27 cellular contexts compared by ENCODE assay signal in the genomic region with DNA sequence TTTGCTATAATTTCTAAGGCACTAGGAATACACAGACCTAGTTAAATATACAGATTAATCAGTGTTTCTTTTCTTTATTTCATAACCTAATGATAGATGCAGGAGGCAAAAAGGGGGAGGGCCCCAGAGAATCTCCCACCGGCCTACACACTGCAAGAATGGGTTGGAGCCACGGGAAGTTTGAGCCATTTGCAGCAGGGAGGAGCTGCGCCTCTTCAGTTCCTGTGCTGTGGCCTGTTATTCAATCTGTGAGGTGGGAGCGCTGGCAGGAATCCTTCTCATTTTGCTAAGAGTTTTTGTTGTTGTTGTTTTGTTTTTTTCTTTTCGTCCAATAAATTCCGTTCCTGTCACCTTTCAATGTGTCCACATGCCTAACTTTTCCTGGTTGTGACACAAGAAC.
DNase-seq lines count a peak whose midpoint lies in the region; ATAC-seq, FAIRE-seq and TF ChIP-seq lines count a peak whose summit lies in the region.
"Had no signal": no experiment of that assay in that cellular context is flagged by ENCODE, and none has a peak within 500 bp of the region (broad histone marks: within the 10 kb centered on the region; RNA-seq: fewer than 3 reads in every experiment).

No MANE protein-coding gene starts in this region.

- POLR2A ChIA-PET in H1 (lab: Charles Lee; ENCODE audit: partially characterized antibody), result no interaction called here

- no peak for TF ChIP-seq CTCF in H9 (conservative IDR thresholded peaks at IDR 0.05)
- no peak for TF ChIP-seq CTCF in H1 (IDR thresholded peaks at IDR 0.05; ENCODE audit: control extremely low read depth in 1 of 3, insufficient read depth in 1 of 3, low read depth in 1 of 3, low read length in 3 of 3)
- no peak for TF ChIP-seq CTCF in nephron progenitor cell (IDR thresholded peaks at IDR 0.05)
- no peak for TF ChIP-seq CTCF in spleen (IDR thresholded peaks at IDR 0.05 in 8 of 11, conservative IDR thresholded peaks at IDR 0.05 in 3 of 11)

- H3K36me3 Mint-ChIP-seq in H9 (ENCODE audit: insufficient read depth in 1 of 3, low read depth in 3 of 3), result no peaks in the 10 kb centered on the region
- H3K36me3 Mint-ChIP-seq in nephron progenitor cell (ENCODE audit: low read depth), result no peaks in the 10 kb centered on the region

- no peak for FAIRE-seq in H1 (lab: Jason Lieb, UNC)
- FAIRE-seq: A204.1, D721Med, G401.6, RCC 7860 had no signal

- intact Hi-C loops in spleen (cut with DNase I; ENCODE audit: low total_unique reads), result no loop called here

- H3K4me1 ChIP-seq in H9 (ENCODE audit: insufficient read depth, low read length) (no peaks in the 10 kb centered on the region), H1 (replicated peaks in 1 of 4; ENCODE audit: control insufficient read depth in 3 of 4, insufficient read depth in 4 of 4, low read length in 3 of 4) (peaks cover 0 to 4% (median 0%) of the 10 kb centered on the region in 4 experiments; a peak in 1 of 7 replicates), spleen (no peaks in the 10 kb centered on the region)
- H3K4me1 ChIP-seq: BLaER1 treated with 17β-estradiol and CSF1 and Interleukin-3, amounts not matched to agents 10 nM and 100 nM had no signal

- no peak overlapping the region for H3T11ph ChIP-seq in H9 (ENCODE audit: low read length)

- H4K20me1 ChIP-seq in H9 (ENCODE audit: control insufficient read depth, insufficient read depth, insufficient read length) (no peaks in the 10 kb centered on the region), H1 (replicated peaks in 1 of 2; ENCODE audit: control insufficient read depth in 1 of 2, insufficient read depth in 2 of 2, low read length in 2 of 2) (no peaks in the 10 kb centered on the region)
- H4K20me1 ChIP-seq: BLaER1 treated with 17β-estradiol and CSF1 and Interleukin-3, amounts not matched to agents 10 nM and 100 nM had no signal

- H3K4me2 ChIP-seq in H9 (ENCODE audit: insufficient read depth, insufficient read length, low read length) (no peak overlapping the region), H1 (ENCODE audit: insufficient read depth in 1 of 2, low read depth in 2 of 2, low read length in 2 of 2) (no peak overlapping the region)
- H3K4me2 ChIP-seq: BLaER1 treated with 17β-estradiol and CSF1 and Interleukin-3, amounts not matched to agents 10 nM and 100 nM had no signal

- TF ChIP-seq RAD21 in H1 (IDR thresholded peaks at IDR 0.05 in 1 of 2, conservative IDR thresholded peaks at IDR 0.05 in 1 of 2; ENCODE audit: low read depth in 2 of 2, low read length in 2 of 2), result no peak

- H4K8ac ChIP-seq in H9 (replicated peaks; ENCODE audit: insufficient read length, low read depth, low read length) (no peak overlapping the region), H1 (ENCODE audit: extremely low read depth, insufficient read depth, low read length) (no peak overlapping the region)

- no peak overlapping the region for H3K23ac ChIP-seq in H9 (ENCODE audit: insufficient read length, low read depth, low read length)
- no peak overlapping the region for H3K23ac ChIP-seq in H1 (ENCODE audit: insufficient read length)

- WGBS in H9 (ENCODE audit: extremely low coverage, insufficient read length, low lambda C conversion rate), result no CpG with 5 or more reads among the region's 6 CpGs
- WGBS in H1 (ENCODE audit: extremely low coverage in 1 of 2, insufficient coverage in 1 of 2, insufficient read length in 1 of 2, insufficient replicate concordance in 2 of 2, low coverage in 1 of 2, low lambda C conversion rate in 2 of 2, missing lambda C conversion rate in 1 of 2), 2 experiments, result 77% methylated on average over 6 of the region's 6 CpGs; no CpG with 5 or more reads in 1 of the 2 experiments
- WGBS in spleen, 5 donors, result 64 to 77% (median 74%) methylated on average over 6 of the region's 6 CpGs

- H3K9ac ChIP-seq in H9 (ENCODE audit: extremely low read depth, insufficient read length, low read length), result no peak overlapping the region
- no peak overlapping the region for H3K9ac ChIP-seq in H1 (replicated peaks in 1 of 4; ENCODE audit: extremely low read depth in 1 of 4, low read depth in 3 of 4, low read length in 3 of 4)
- H3K9ac ChIP-seq: BLaER1 treated with 17β-estradiol and CSF1 and Interleukin-3, amounts not matched to agents 10 nM and 100 nM had no signal

- no peaks in the 10 kb centered on the region for H3K36me3 ChIP-seq in H1 (ENCODE audit: control insufficient read depth in 2 of 4, insufficient read depth in 4 of 4, low read length in 3 of 4)
- H3K36me3 ChIP-seq in spleen, result no peaks in the 10 kb centered on the region
- H3K36me3 ChIP-seq: BLaER1 treated with 17β-estradiol and CSF1 and Interleukin-3, amounts not matched to agents 10 nM and 100 nM had no signal

- TF ChIP-seq EP300 in H1 (IDR thresholded peaks at IDR 0.05; ENCODE audit: borderline replicate concordance in 1 of 2, low read depth in 2 of 2, low read length in 2 of 2), result no peak

- H2BK120ac ChIP-seq in H9 (ENCODE audit: low read depth, low read length, poor library complexity, severe bottlenecking), result no peak overlapping the region
- no peak overlapping the region for H2BK120ac ChIP-seq in H1 (replicated peaks; ENCODE audit: low read depth, low read length)

- peak overlapping the region in 1 of 3 experiments; percentile 94; a peak in 2 of 7 replicates for H3K27ac Mint-ChIP-seq in H9
- H3K27ac Mint-ChIP-seq in nephron progenitor cell, result no peak overlapping the region
- H3K27ac Mint-ChIP-seq in stimulated activated naive CD8-positive, alpha-beta T cell treated with anti-CD3 and anti-CD28 coated beads, Interleukin-15, amount 100 ng/mL, for 72 hours, result no peak overlapping the region
- H3K27ac Mint-ChIP-seq: CD4-positive, alpha-beta T cell had no signal

- DNase-seq in H9, result no peak
- DNase-seq in H1 (ENCODE audit: low read depth in 1 of 2, low spot score in 2 of 2), result no peak
- peak; percentile 15 for DNase-seq in nephron progenitor cell
- DNase-seq in spleen, result peak; percentile 21
- DNase-seq in stimulated activated naive CD8-positive, alpha-beta T cell treated with anti-CD3 and anti-CD28 coated beads, Interleukin-15, amount 100 ng/mL, for 72 hours, result no peak
- DNase-seq in A172 (ENCODE audit: low spot score), result no peak
- no peak for DNase-seq in NCI-H748 treated with DMSO at 0.1 percent for 48 hours (lab: John Stamatoyannopoulos, UW)
- DNase-seq in NCI-H69 (lab: John Stamatoyannopoulos, UW), result no peak
- DNase-seq: CD4-positive, alpha-beta T cell; GOT3; Karpas-422; NCI-H1092 treated with DMSO at 0.1 percent for 48 hours; NCI-H1436; NCI-H187; NCI-H2081 treated with DMSO at 0.1 percent for 48 hours; NCI-H2171 treated with DMSO at 0.1 percent for 48 hours; NCI-H345; NCI-H510A treated with DMSO at 0.1 percent for 48 hours; NCI-H774; SIG-M5 had no signal

- H3K79me1 ChIP-seq in H9 (ENCODE audit: insufficient read depth, low read depth, low read length, poor library complexity, severe bottlenecking) (no peaks in the 10 kb centered on the region), H1 (ENCODE audit: low read depth, low read length) (no peaks in the 10 kb centered on the region)

- H3K27ac ChIP-seq in H9 (ENCODE audit: insufficient read length, low read depth, low read length), result no peak overlapping the region
- no peak overlapping the region for H3K27ac ChIP-seq in H1 (ENCODE audit: low read depth, low read length)
- no peak overlapping the region for H3K27ac ChIP-seq in spleen
- H3K27ac ChIP-seq: BLaER1 treated with 17β-estradiol and CSF1 and Interleukin-3, amounts not matched to agents 10 nM and 100 nM; SK-N-MC had no signal

- H3K56ac ChIP-seq in H9 (ENCODE audit: insufficient read length, low read depth, low read length), result no peak overlapping the region
- H3K56ac ChIP-seq in H1 (replicated peaks; ENCODE audit: insufficient read length, low read depth, low read length), result no peak overlapping the region

- H3K4ac ChIP-seq in H9 (ENCODE audit: low read depth, low read length), result no peak overlapping the region
- H3K4ac ChIP-seq in H1 (replicated peaks; ENCODE audit: insufficient read length, low read depth, low read length), result no peak overlapping the region

- no peak overlapping the region for H2BK5ac ChIP-seq in H9 (ENCODE audit: insufficient read length, low read length)
- H2BK5ac ChIP-seq in H1 (ENCODE audit: low read depth, low read length), result no peak overlapping the region

- H4K5ac ChIP-seq in H9 (ENCODE audit: insufficient read length, low read depth, low read length), result no peak overlapping the region
- H4K5ac ChIP-seq in H1 (ENCODE audit: insufficient read length, low read depth, low read length), result no peak overlapping the region

- H4K91ac ChIP-seq in H9 (ENCODE audit: insufficient read length, low read depth, low read length), result no peak overlapping the region
- H4K91ac ChIP-seq in H1 (replicated peaks; ENCODE audit: insufficient read length, low read length), result no peak overlapping the region

- no peaks in the 10 kb centered on the region for H3K9me3 ChIP-seq in H9 (ENCODE audit: control insufficient read depth, low read depth, low read length)
- no peaks in the 10 kb centered on the region for H3K9me3 ChIP-seq in H1 (ENCODE audit: insufficient read depth in 2 of 2, low read depth in 1 of 2, low read length in 1 of 2)
- H3K9me3 ChIP-seq in spleen, result no peaks in the 10 kb centered on the region
- H3K9me3 ChIP-seq: BLaER1 treated with 17β-estradiol and CSF1 and Interleukin-3, amounts not matched to agents 10 nM and 100 nM had no signal

- TF ChIP-seq POLR2A in H1 (IDR thresholded peaks at IDR 0.05; ENCODE audit: control extremely low read depth in 1 of 2, low read depth in 2 of 2, low read length in 2 of 2), result no peak
- TF ChIP-seq POLR2A in spleen (IDR thresholded peaks at IDR 0.05), result no peak

- H2BK12ac ChIP-seq in H9 (ENCODE audit: insufficient read length, low read depth, low read length), result no peak overlapping the region
- H2BK12ac ChIP-seq in H1 (ENCODE audit: low read depth, low read length), result no peak overlapping the region

- no peak overlapping the region for H2BK20ac ChIP-seq in H9 (ENCODE audit: low read depth, low read length, poor library complexity, severe bottlenecking)
- no peak overlapping the region for H2BK20ac ChIP-seq in H1 (ENCODE audit: low read length)

- no peak overlapping the region for H2BK15ac ChIP-seq in H9 (ENCODE audit: low read depth, low read length)
- H2BK15ac ChIP-seq in H1 (ENCODE audit: low read length), result no peak overlapping the region

- H3K79me2 ChIP-seq in H9 (ENCODE audit: insufficient read depth, low read length) (no peaks in the 10 kb centered on the region), H1 (ENCODE audit: control insufficient read depth in 1 of 2, insufficient read depth in 2 of 2, low read length in 2 of 2) (no peaks in the 10 kb centered on the region)

- H2AFZ ChIP-seq in H9 (ENCODE audit: low read length), result peak overlapping the region; percentile 96
- peak overlapping the region; percentile 86 for H2AFZ ChIP-seq in H1 (ENCODE audit: low read length)

- H3K18ac ChIP-seq in H9 (ENCODE audit: insufficient read length, low read depth, low read length) (no peak overlapping the region), H1 (ENCODE audit: extremely low read depth, low read length) (no peak overlapping the region)

- H3K23me2 ChIP-seq in H9 (ENCODE audit: insufficient read length, low read depth, low read length, poor library complexity, severe bottlenecking) (no peaks in the 10 kb centered on the region), H1 (ENCODE audit: low read depth, low read length) (no peaks in the 10 kb centered on the region)

- ATAC-seq in stimulated activated naive CD8-positive, alpha-beta T cell treated with anti-CD3 and anti-CD28 coated beads, Interleukin-15, amount 100 ng/mL, for 72 hours, result no peak
- ATAC-seq: HCT116 had no signal

- H3K9me3 Mint-ChIP-seq in H9, result no peaks in the 10 kb centered on the region
- no peaks in the 10 kb centered on the region for H3K9me3 Mint-ChIP-seq in nephron progenitor cell
- peaks cover 4 to 6% of the 10 kb centered on the region in 2 donors for H3K9me3 Mint-ChIP-seq in stimulated activated naive CD8-positive, alpha-beta T cell treated with anti-CD3 and anti-CD28 coated beads, Interleukin-15, amount 100 ng/mL, for 72 hours

- peaks cover 9 to 12% of the 10 kb centered on the region in 2 experiments for H3K4me1 Mint-ChIP-seq in H9
- H3K4me1 Mint-ChIP-seq in nephron progenitor cell, result peaks cover 6% of the 10 kb centered on the region
- H3K4me1 Mint-ChIP-seq in stimulated activated naive CD8-positive, alpha-beta T cell treated with anti-CD3 and anti-CD28 coated beads, Interleukin-15, amount 100 ng/mL, for 72 hours, result no peaks in the 10 kb centered on the region

- H3K4me3 Mint-ChIP-seq in H9 (no peak overlapping the region), nephron progenitor cell (no peak overlapping the region)
- H3K4me3 Mint-ChIP-seq in stimulated activated naive CD8-positive, alpha-beta T cell treated with anti-CD3 and anti-CD28 coated beads, Interleukin-15, amount 100 ng/mL, for 72 hours, result no peak overlapping the region
- H3K4me3 Mint-ChIP-seq: CD4-positive, alpha-beta T cell had no signal

- no peaks in the 10 kb centered on the region for H3K27me3 Mint-ChIP-seq in H9 (ENCODE audit: low read depth)
- H3K27me3 Mint-ChIP-seq in nephron progenitor cell (ENCODE audit: low read depth, poor library complexity), result no peaks in the 10 kb centered on the region
- H3K27me3 Mint-ChIP-seq in stimulated activated naive CD8-positive, alpha-beta T cell treated with anti-CD3 and anti-CD28 coated beads, Interleukin-15, amount 100 ng/mL, for 72 hours, result no peaks in the 10 kb centered on the region
- H3K27me3 Mint-ChIP-seq: CD4-positive, alpha-beta T cell had no signal

- H2AK5ac ChIP-seq in H9 (ENCODE audit: insufficient read length, low read length), result no peak overlapping the region
- no peak overlapping the region for H2AK5ac ChIP-seq in H1 (ENCODE audit: low read depth, low read length)

- H3K27me3 ChIP-seq in H9 (ENCODE audit: insufficient read depth, low read length), result no peaks in the 10 kb centered on the region
- H3K27me3 ChIP-seq in H1 (replicated peaks in 1 of 4; ENCODE audit: control insufficient read depth in 3 of 4, extremely low read depth in 1 of 4, insufficient read depth in 3 of 4, low read length in 3 of 4), result no peaks in the 10 kb centered on the region
- H3K27me3 ChIP-seq in spleen (replicated peaks in 1 of 7), result no peaks in the 10 kb centered on the region
- H3K27me3 ChIP-seq: BLaER1 treated with 17β-estradiol and CSF1 and Interleukin-3, amounts not matched to agents 10 nM and 100 nM had no signal

- H3K4me3 ChIP-seq in H1 (ENCODE audit: extremely low read depth in 1 of 4, insufficient read depth in 2 of 4, low read depth in 3 of 4, low read length in 4 of 4) (no peak overlapping the region), spleen (no peak overlapping the region)
- H3K4me3 ChIP-seq: BLaER1 treated with 17β-estradiol and CSF1 and Interleukin-3, amounts not matched to agents 10 nM and 100 nM; SK-N-MC had no signal

- CTCF ChIA-PET in H1 (lab: Charles Lee; ENCODE audit: partially characterized antibody), result interaction anchor here (0.6 to 0.8 kb wide), 2 partner anchors 16 to 1812 kb away, joined by 3 read pairs; no protein-coding TSS in a partner anchor

- no peak overlapping the region for H3K14ac ChIP-seq in H9 (ENCODE audit: insufficient read depth, low read length)
- H3K14ac ChIP-seq in H1 (ENCODE audit: insufficient read length), result no peak overlapping the region

Comparison
In these comparisons a context has a peak if more than half of its experiments do, and no peak if none do; other contexts are left out.
1. DNase-seq: peak in nephron progenitor cell (single experiment) and spleen (single experiment); none in H9 (single experiment), H1 (0 of 2), stimulated activated naive CD8-positive, alpha-beta T cell treated with anti-CD3 and anti-CD28 coated beads, Interleukin-15, amount 100 ng/mL, for 72 hours (0 of 2), A172 (single experiment), NCI-H748 treated with DMSO at 0.1 percent for 48 hours (single experiment) and NCI-H69 (single experiment).